Comparison of ENCODE assay signal across 9 cellular contexts in the genomic region with DNA sequence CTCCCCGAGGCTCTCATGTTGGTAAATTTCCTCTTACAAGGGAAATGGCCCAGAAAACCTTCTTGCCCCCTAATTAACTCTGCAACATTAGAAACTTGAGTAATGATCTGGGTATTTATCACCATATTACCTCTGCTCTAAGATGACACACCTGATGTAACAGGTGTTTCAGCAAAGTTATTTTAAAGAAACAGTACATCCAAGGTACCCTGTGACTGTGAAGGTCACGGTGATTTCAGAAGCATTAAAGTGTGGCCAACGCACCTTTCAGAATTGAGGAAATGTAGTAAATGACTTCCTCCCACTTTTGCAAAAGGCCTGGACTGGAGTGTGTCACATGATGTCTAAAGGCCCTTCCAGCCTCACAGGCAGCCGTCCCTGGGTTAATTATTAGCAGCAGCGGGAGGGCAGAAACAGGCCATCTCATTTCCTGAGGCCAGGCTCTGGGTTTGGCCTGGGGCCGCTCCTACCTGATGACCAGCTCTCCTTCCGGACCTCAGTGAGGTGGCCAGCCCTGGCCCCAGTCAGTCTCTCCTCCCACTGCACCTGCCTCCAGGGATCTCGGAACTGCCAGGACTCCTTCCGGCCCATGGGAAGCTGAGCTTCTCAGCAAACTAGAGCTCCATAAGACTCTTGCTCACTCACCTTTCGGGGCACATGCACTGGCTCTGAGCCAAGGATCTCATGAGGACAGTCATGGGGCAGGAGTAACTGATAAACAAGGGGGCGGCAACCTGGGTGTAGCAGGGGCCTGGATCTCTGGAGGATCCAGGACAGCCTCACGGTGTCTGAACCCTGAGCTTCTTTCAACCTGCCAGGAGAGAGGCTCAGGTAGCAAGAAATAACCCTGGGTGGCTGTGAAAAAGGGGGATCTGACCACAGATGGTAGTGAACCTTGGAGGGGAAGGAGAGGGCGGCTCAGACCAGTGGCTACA. TPM values are rescaled to one million over a fixed set of nuclear protein-coding genes. Genes with fewer than 3 reads are reported as not detected.
A peak's percentile ranks its signal among the peaks of the same experiment; 100 is the strongest.
DNase-seq lines count a peak whose midpoint lies in the region; ATAC-seq and TF ChIP-seq lines count a peak whose summit lies in the region.
"Had no signal": no experiment of that assay in that cellular context is flagged by ENCODE, and none has a peak within 500 bp of the region (broad histone marks: within the 10 kb centered on the region; RNA-seq: fewer than 3 reads in every experiment).

No MANE protein-coding gene starts in this region.

- peak; percentile 34 to 59 for DNase-seq in SJCRH30
- peak; percentile 90 to 94 (median 91) for DNase-seq in mucosa of descending colon
- DNase-seq in CD4-positive, alpha-beta T cell: no peak
- no peak for DNase-seq in spleen
- no peak for DNase-seq in stimulated activated naive CD8-positive, alpha-beta T cell treated with anti-CD3 and anti-CD28 coated beads, Interleukin-15, Interleukin-2, amounts not matched to agents 100 U/mL and 50 U/mL, for 24 hours
- no peak for DNase-seq in NAMALWA (ENCODE audit: low spot score)
- DNase-seq: activated naive CD8-positive, alpha-beta T cell treated with anti-CD3 and anti-CD28 coated beads, Interleukin-2, amount 10 ng/mL, durations not matched to agents 7 days and 5 days had no signal

- POLR2A ChIA-PET in CD4-positive, alpha-beta T cell (lab: Charles Lee): no interaction called here

- WGBS in spleen, 5 donors: 49 to 61% (median 52%) methylated on average over 12 to 13 of the region's 13 CpGs

- peaks cover 12% of the 10 kb centered on the region; the same call in 1 of the 2 replicates for H3K4me1 ChIP-seq in SJCRH30
- H3K4me1 ChIP-seq in mucosa of descending colon (ENCODE audit: low read depth): peaks cover 23% of the 10 kb centered on the region
- no peaks in the 10 kb centered on the region for H3K4me1 ChIP-seq in spleen

- no peak overlapping the region for H3K4me3 Mint-ChIP-seq in CD4-positive, alpha-beta T cell
- H3K4me3 Mint-ChIP-seq: activated naive CD8-positive, alpha-beta T cell treated with anti-CD3 and anti-CD28 coated beads, Interleukin-2, amount 10 ng/mL, durations not matched to agents 7 days and 5 days had no signal

- H3K4me3 ChIP-seq in SJCRH30 (no peak overlapping the region), mucosa of descending colon (no peak overlapping the region), spleen (no peak overlapping the region)

- CTCF ChIA-PET in CD4-positive, alpha-beta T cell (lab: Charles Lee): no interaction called here

- no peaks in the 10 kb centered on the region for H3K9me3 Mint-ChIP-seq in CD4-positive, alpha-beta T cell
- H3K9me3 Mint-ChIP-seq: activated naive CD8-positive, alpha-beta T cell treated with anti-CD3 and anti-CD28 coated beads, Interleukin-2, amount 10 ng/mL, durations not matched to agents 7 days and 5 days had no signal

- ATAC-seq in GM19043 (IDR thresholded peaks at IDR 0.05; ENCODE audit: low read depth, unreplicated experiment): peak; percentile 96
- ATAC-seq in HG03097 (IDR thresholded peaks at IDR 0.05; ENCODE audit: low FRiP score, unreplicated experiment): peak; percentile 85
- peak; percentile 94 for ATAC-seq in mucosa of descending colon
- ATAC-seq in CD4-positive, alpha-beta T cell (ENCODE audit: poor library complexity): no peak
- no peak for ATAC-seq in stimulated activated naive CD8-positive, alpha-beta T cell treated with anti-CD3 and anti-CD28 coated beads, Interleukin-15, Interleukin-2, amounts not matched to agents 100 U/mL and 50 U/mL, for 24 hours

- intact Hi-C loops in mucosa of descending colon (cut with DNase I, micrococcal nuclease) (no loop called here), spleen (cut with DNase I; ENCODE audit: low total_unique reads) (no loop called here)
- intact Hi-C loops in CD4-positive, alpha-beta T cell (cut with DNase I, micrococcal nuclease): no loop called here

- H3K36me3 ChIP-seq in SJCRH30: no peaks in the 10 kb centered on the region
- no peaks in the 10 kb centered on the region for H3K36me3 ChIP-seq in mucosa of descending colon (ENCODE audit: low read depth)
- H3K36me3 ChIP-seq in spleen: no peaks in the 10 kb centered on the region

- no peak overlapping the region for H3K27ac Mint-ChIP-seq in CD4-positive, alpha-beta T cell
- H3K27ac Mint-ChIP-seq: activated naive CD8-positive, alpha-beta T cell treated with anti-CD3 and anti-CD28 coated beads, Interleukin-2, amount 10 ng/mL, durations not matched to agents 7 days and 5 days had no signal

- no peak overlapping the region for H3K27ac ChIP-seq in SJCRH30
- H3K27ac ChIP-seq in CD4-positive, alpha-beta T cell (ENCODE audit: low read depth, low read length): no peak overlapping the region
- no peak overlapping the region for H3K27ac ChIP-seq in spleen

- no peaks in the 10 kb centered on the region for H3K4me1 Mint-ChIP-seq in CD4-positive, alpha-beta T cell (ENCODE audit: low read depth)

- TF ChIP-seq CTCF in mucosa of descending colon (IDR thresholded peaks at IDR 0.05) (no peak), spleen (IDR thresholded peaks at IDR 0.05 in 8 of 11, conservative IDR thresholded peaks at IDR 0.05 in 3 of 11) (no peak)
- no peak for TF ChIP-seq CTCF in CD4-positive, alpha-beta T cell (IDR thresholded peaks at IDR 0.05)

- H3K27me3 ChIP-seq in SJCRH30 (0 out of 2 replicates have a peak, but pooled peaks cover 2% of the 10 kb centered on the region), spleen (replicated peaks in 1 of 7) (peaks cover 0 to 33% (median 0%) of the 10 kb centered on the region in 7 donors)
- H3K27me3 ChIP-seq in CD4-positive, alpha-beta T cell (ENCODE audit: control insufficient read depth, insufficient read depth, low read length): peaks cover 9% of the 10 kb centered on the region

- H3K27me3 Mint-ChIP-seq in CD4-positive, alpha-beta T cell: peaks cover 25% of the 10 kb centered on the region

- H3K9me3 ChIP-seq in SJCRH30 (replicated peaks): no peaks in the 10 kb centered on the region
- H3K9me3 ChIP-seq in mucosa of descending colon: no peaks in the 10 kb centered on the region
- H3K9me3 ChIP-seq in CD4-positive, alpha-beta T cell (ENCODE audit: control insufficient read depth, low read length): no peaks in the 10 kb centered on the region
- H3K9me3 ChIP-seq in spleen: no peaks in the 10 kb centered on the region

- no peaks in the 10 kb centered on the region for H3K36me3 Mint-ChIP-seq in CD4-positive, alpha-beta T cell (ENCODE audit: low read depth)
- H3K36me3 Mint-ChIP-seq: activated naive CD8-positive, alpha-beta T cell treated with anti-CD3 and anti-CD28 coated beads, Interleukin-2, amount 10 ng/mL, durations not matched to agents 7 days and 5 days had no signal

- no peak for TF ChIP-seq POLR2A in spleen (IDR thresholded peaks at IDR 0.05)

RNA-seq across cellular contexts. Expression of a gene that starts 20.6 kb away (rescaled TPM):
- total RNA-seq in SJCRH30 (2014; rRNA removed; shearing (Covaris generic)): 6.3 and 8.1 TPM in 2 replicates
- total RNA-seq in mucosa of descending colon (10 to 100 TPM; 13.2 to 30.3 (median 25.8) TPM), spleen (1 to 10 TPM in 2 of 7 donors, under 1 TPM in 5; 0.30 to 1.7 (median 0.56) TPM)
- not detected for total RNA-seq in CD4-positive, alpha-beta T cell
- polyA plus RNA-seq in spleen: under 1 TPM; 0.20 to 0.35 (median 0.29) TPM
- total RNA-seq: activated naive CD8-positive, alpha-beta T cell treated with anti-CD3 and anti-CD28 coated beads, Interleukin-2, amount 10 ng/mL, durations not matched to agents 7 days and 5 days had no signal

Comparison
In these comparisons a context has a peak if more than half of its experiments do, and no peak if none do; other contexts are left out.
1. ATAC-seq: peak in GM19043 (single experiment), HG03097 (single experiment) and mucosa of descending colon (single experiment); none in CD4-positive, alpha-beta T cell (single experiment) and stimulated activated naive CD8-positive, alpha-beta T cell treated with anti-CD3 and anti-CD28 coated beads, Interleukin-15, Interleukin-2, amounts not matched to agents 100 U/mL and 50 U/mL, for 24 hours (single experiment).
2. DNase-seq: peak in SJCRH30 (2 of 2) and mucosa of descending colon (3 of 3); none in CD4-positive, alpha-beta T cell (0 of 10), spleen (single experiment), stimulated activated naive CD8-positive, alpha-beta T cell treated with anti-CD3 and anti-CD28 coated beads, Interleukin-15, Interleukin-2, amounts not matched to agents 100 U/mL and 50 U/mL, for 24 hours (single experiment) and NAMALWA (single experiment).